Comparison of ENCODE assay signal across 30 cellular contexts in genomic region chr7:106820321-106821217, GRCh38. TPM values are rescaled to one million over a fixed set of nuclear protein-coding genes. Genes with fewer than 3 reads are reported as not detected.
"Had no signal": no experiment of that assay in that cellular context is flagged by ENCODE, and none has a peak within 500 bp of the region (broad histone marks: within the 10 kb centered on the region; RNA-seq: fewer than 3 reads in every experiment).

No MANE protein-coding gene starts in this region.

- H3K4me3 ChIP-seq: ascending aorta, breast epithelium, lower lobe of right lung, mucosa of descending colon, sigmoid colon, thoracic aorta had no signal

- H3K4me1 ChIP-seq: ascending aorta, breast epithelium, lower lobe of right lung, sigmoid colon had no signal

- H3K4me3 Mint-ChIP-seq: activated B cell treated with CpG ODN at 0.5 μM for 24 hours; activated CD4-positive, alpha-beta T cell treated with anti-CD3 and anti-CD28 coated beads for 36 hours; activated CD8-positive, alpha-beta memory T cell treated with anti-CD3 and anti-CD28 coated beads, Interleukin-2, amount 10 ng/mL, durations not matched to agents 7 days and 5 days; activated CD8-positive, alpha-beta T cell treated with anti-CD3 and anti-CD28 coated beads, Interleukin-2, amount 10 ng/mL, durations not matched to agents 7 days and 5 days; activated naive CD4-positive, alpha-beta T cell treated with anti-CD3 and anti-CD28 coated beads for 36 hours; activated naive CD8-positive, alpha-beta T cell treated with anti-CD3 and anti-CD28 coated beads, Interleukin-2, amount 10 ng/mL, durations not matched to agents 7 days and 5 days; activated T-cell treated with anti-CD3 and anti-CD28 coated beads, Interleukin-2, amount 50 U/mL, for 72 hours; natural killer cell treated with Interleukin-12 subunit alpha and Interleukin-12 subunit beta and Interleukin-15 and Interleukin-18, amount 100 ng/mL, for 72 hours; stimulated activated effector memory CD8-positive, alpha-beta T cell treated with anti-CD3 and anti-CD28 coated beads, Interleukin-12 subunit alpha, Interleukin-12 subunit beta, amount 100 ng/mL, for 72 hours; stimulated activated naive CD8-positive, alpha-beta T cell treated with anti-CD3 and anti-CD28 coated beads, Interleukin-15, Interleukin-2, amounts not matched to agents 100 ng/mL and 50 ng/mL, for 24 hours had no signal

- H3K36me3 ChIP-seq: ascending aorta, breast epithelium, lower lobe of right lung, sigmoid colon, thoracic aorta had no signal

- H3K36me3 Mint-ChIP-seq: activated CD8-positive, alpha-beta memory T cell treated with anti-CD3 and anti-CD28 coated beads, Interleukin-2, amount 10 ng/mL, durations not matched to agents 7 days and 5 days; activated naive CD8-positive, alpha-beta T cell treated with anti-CD3 and anti-CD28 coated beads, Interleukin-2, amount 10 ng/mL, durations not matched to agents 7 days and 5 days; natural killer cell treated with Interleukin-12 subunit alpha and Interleukin-12 subunit beta and Interleukin-15 and Interleukin-18, amount 100 ng/mL, for 72 hours; stimulated activated effector memory CD8-positive, alpha-beta T cell treated with anti-CD3 and anti-CD28 coated beads, Interleukin-12 subunit alpha, Interleukin-12 subunit beta, amount 100 ng/mL, for 72 hours had no signal

- H3K27ac ChIP-seq: ascending aorta, breast epithelium, epithelial cell of prostate, lower lobe of right lung, sigmoid colon, thoracic aorta had no signal

- H3K27me3 Mint-ChIP-seq: activated B cell treated with CpG ODN at 0.5 μM for 24 hours; activated CD4-positive, alpha-beta T cell treated with anti-CD3 and anti-CD28 coated beads for 36 hours; activated CD8-positive, alpha-beta memory T cell treated with anti-CD3 and anti-CD28 coated beads, Interleukin-2, amount 10 ng/mL, durations not matched to agents 7 days and 5 days; activated naive CD8-positive, alpha-beta T cell treated with anti-CD3 and anti-CD28 coated beads, Interleukin-2, amount 10 ng/mL, durations not matched to agents 7 days and 5 days; natural killer cell treated with Interleukin-12 subunit alpha and Interleukin-12 subunit beta and Interleukin-15 and Interleukin-18, amount 100 ng/mL, for 72 hours; stimulated activated naive CD8-positive, alpha-beta T cell treated with anti-CD3 and anti-CD28 coated beads, Interleukin-15, Interleukin-2, amounts not matched to agents 100 ng/mL and 50 ng/mL, for 24 hours had no signal

- DNase-seq: activated B cell treated with CpG ODN at 0.5 μM for 24 hours; activated CD4-positive, alpha-beta T cell treated with anti-CD3 and anti-CD28 coated beads for 36 hours; activated CD8-positive, alpha-beta memory T cell treated with anti-CD3 and anti-CD28 coated beads, Interleukin-2, amount 10 ng/mL, durations not matched to agents 7 days and 5 days; activated CD8-positive, alpha-beta T cell treated with anti-CD3 and anti-CD28 coated beads, Interleukin-2, amount 10 ng/mL, durations not matched to agents 7 days and 5 days; activated effector memory CD4-positive, alpha-beta T cell treated with Interleukin-2 at 50 U/mL for 16 hours; activated naive CD4-positive, alpha-beta T cell treated with anti-CD3 and anti-CD28 coated beads for 36 hours; activated naive CD8-positive, alpha-beta T cell treated with anti-CD3 and anti-CD28 coated beads, Interleukin-2, amount 10 ng/mL, durations not matched to agents 7 days and 5 days; activated T-cell treated with anti-CD3 and anti-CD28 coated beads for 4 hours; activated T-cell treated with anti-CD3 and anti-CD28 coated beads, Interleukin-2, amount 50 U/mL, for 72 hours; central memory CD4-positive, alpha-beta T cell; effector CD4-positive, alpha-beta T cell; head of caudate nucleus; hippocampal formation; kidney; lower lobe of right lung; mesendoderm; mucosa of descending colon; sigmoid colon; small intestine; stimulated activated CD4-positive, alpha-beta T cell treated with anti-CD3 and anti-CD28 coated beads, Interleukin-4, amount 100 ng/mL, for 24 hours; trophoblast cell had no signal

- H3K27ac Mint-ChIP-seq: activated B cell treated with CpG ODN at 0.5 μM for 24 hours; activated CD4-positive, alpha-beta T cell treated with anti-CD3 and anti-CD28 coated beads for 36 hours; activated CD8-positive, alpha-beta memory T cell treated with anti-CD3 and anti-CD28 coated beads, Interleukin-2, amount 10 ng/mL, durations not matched to agents 7 days and 5 days; activated CD8-positive, alpha-beta T cell treated with anti-CD3 and anti-CD28 coated beads, Interleukin-2, amount 10 ng/mL, durations not matched to agents 7 days and 5 days; activated naive CD4-positive, alpha-beta T cell treated with anti-CD3 and anti-CD28 coated beads for 36 hours; activated naive CD8-positive, alpha-beta T cell treated with anti-CD3 and anti-CD28 coated beads, Interleukin-2, amount 10 ng/mL, durations not matched to agents 7 days and 5 days; activated T-cell treated with anti-CD3 and anti-CD28 coated beads, Interleukin-2, amount 50 U/mL, for 72 hours; natural killer cell treated with Interleukin-12 subunit alpha and Interleukin-12 subunit beta and Interleukin-15 and Interleukin-18, amount 100 ng/mL, for 72 hours; stimulated activated effector memory CD8-positive, alpha-beta T cell treated with anti-CD3 and anti-CD28 coated beads, Interleukin-12 subunit alpha, Interleukin-12 subunit beta, amount 100 ng/mL, for 72 hours; stimulated activated naive CD8-positive, alpha-beta T cell treated with anti-CD3 and anti-CD28 coated beads, Interleukin-15, Interleukin-2, amounts not matched to agents 100 ng/mL and 50 ng/mL, for 24 hours had no signal

- H3K9me3 Mint-ChIP-seq: activated B cell treated with CpG ODN at 0.5 μM for 24 hours; activated naive CD4-positive, alpha-beta T cell treated with anti-CD3 and anti-CD28 coated beads for 36 hours; activated naive CD8-positive, alpha-beta T cell treated with anti-CD3 and anti-CD28 coated beads, Interleukin-2, amount 10 ng/mL, durations not matched to agents 7 days and 5 days; activated T-cell treated with anti-CD3 and anti-CD28 coated beads, Interleukin-2, amount 50 U/mL, for 72 hours; stimulated activated effector memory CD8-positive, alpha-beta T cell treated with anti-CD3 and anti-CD28 coated beads, Interleukin-12 subunit alpha, Interleukin-12 subunit beta, amount 100 ng/mL, for 72 hours; stimulated activated naive CD8-positive, alpha-beta T cell treated with anti-CD3 and anti-CD28 coated beads, Interleukin-15, Interleukin-2, amounts not matched to agents 100 ng/mL and 50 ng/mL, for 24 hours had no signal

- H3K9me3 ChIP-seq: ascending aorta, breast epithelium, lower lobe of right lung, mucosa of descending colon, sigmoid colon, thoracic aorta had no signal

- H3K27me3 ChIP-seq: ascending aorta, breast epithelium, sigmoid colon had no signal

- H3K4me1 Mint-ChIP-seq: activated B cell treated with CpG ODN at 0.5 μM for 24 hours; activated CD4-positive, alpha-beta T cell treated with anti-CD3 and anti-CD28 coated beads for 36 hours; activated CD8-positive, alpha-beta memory T cell treated with anti-CD3 and anti-CD28 coated beads, Interleukin-2, amount 10 ng/mL, durations not matched to agents 7 days and 5 days; activated naive CD8-positive, alpha-beta T cell treated with anti-CD3 and anti-CD28 coated beads, Interleukin-2, amount 10 ng/mL, durations not matched to agents 7 days and 5 days; stimulated activated effector memory CD8-positive, alpha-beta T cell treated with anti-CD3 and anti-CD28 coated beads, Interleukin-12 subunit alpha, Interleukin-12 subunit beta, amount 100 ng/mL, for 72 hours had no signal

- ATAC-seq: activated CD4-positive, alpha-beta T cell treated with anti-CD3 and anti-CD28 coated beads for 36 hours; activated CD8-positive, alpha-beta memory T cell treated with anti-CD3 and anti-CD28 coated beads, Interleukin-2, amount 10 ng/mL, durations not matched to agents 7 days and 5 days; activated CD8-positive, alpha-beta T cell treated with anti-CD3 and anti-CD28 coated beads, Interleukin-2, amount 10 ng/mL, durations not matched to agents 7 days and 5 days; activated T-cell treated with anti-CD3 and anti-CD28 coated beads, Interleukin-2, amount 50 U/mL, for 72 hours; lower lobe of right lung; mucosa of descending colon; natural killer cell treated with Interleukin-12 subunit alpha and Interleukin-12 subunit beta and Interleukin-15 and Interleukin-18, amount 100 ng/mL, for 72 hours; stimulated activated effector memory CD8-positive, alpha-beta T cell treated with anti-CD3 and anti-CD28 coated beads, Interleukin-12 subunit alpha, Interleukin-12 subunit beta, amount 100 ng/mL, for 72 hours had no signal

RNA-seq across cellular contexts. Expression of gene PIK3CG, which starts 44.5 kb away (rescaled TPM):
- total RNA-seq: myocyte, osteoblast had no signal
